Comparison of ENCODE assay signal across 1 cellular context in genomic region chr12:119334459-119335170, GRCh38.
TF ChIP-seq lines count a peak whose summit lies in the region.

CCDC60 (plus strand) TSS chr12:119334729; CDS start chr12:119335177, 448 bp downstream.

TF ChIP-seq in GM23338, 12 proteins besides CTCF, POLR2A, EP300 and RAD21:
- TF ChIP-seq ZNF462 (CRISPR knock-in tag; IDR thresholded peaks at IDR 0.05) (no peak), JUNB (IDR thresholded peaks at IDR 0.05; ENCODE audit: unreplicated experiment) (no peak), CREB1 (CRISPR knock-in tag; IDR thresholded peaks at IDR 0.05; ENCODE audit: low read depth) (no peak), ETS1 (IDR thresholded peaks at IDR 0.05) (no peak), POLR2AphosphoS5 (IDR thresholded peaks at IDR 0.05; ENCODE audit: low read depth) (no peak), REST (IDR thresholded peaks at IDR 0.05; ENCODE audit: unreplicated experiment) (no peak), STAT1 (IDR thresholded peaks at IDR 0.05; ENCODE audit: unreplicated experiment) (no peak), NANOG (IDR thresholded peaks at IDR 0.05; ENCODE audit: borderline replicate concordance) (no peak)
